8 cellular contexts compared by ENCODE assay signal in genomic region chr14:52950898-52951729, GRCh38. TPM values are rescaled to one million over a fixed set of nuclear protein-coding genes. Genes with fewer than 3 reads are reported as not detected.
A peak's percentile ranks its signal among the peaks of the same experiment; 100 is the strongest.
DNase-seq lines count a peak whose midpoint lies in the region; ATAC-seq and TF ChIP-seq lines count a peak whose summit lies in the region.

TSS of gene FERMT2 (minus strand) at chr14:52951050. CDS start at chr14:52950568, 482 bp downstream.

- no peak for TF ChIP-seq POLR2A in NB4 (IDR thresholded peaks at IDR 0.05; ENCODE audit: extremely low read depth, insufficient read length)

- CTCF ChIA-PET in BJ (lab: Yijun Ruan, JAX), result interaction anchor here (0.6 to 2.7 kb wide), 8 partner anchors 9 to 126 kb away, joined by 3 to 14 read pairs (median 4); no protein-coding TSS in a partner anchor

- peak within 1 kb of the TSS; percentile 98 for H3K9ac ChIP-seq in skeletal muscle satellite cell (ENCODE audit: low read depth, low read length)

- H3K4me1 ChIP-seq in skeletal muscle satellite cell (ENCODE audit: control insufficient read depth, insufficient read depth, low read length), result peaks cover 22% of the 10 kb centered on the region

- H3K4me3 ChIP-seq in BJ (ENCODE audit: low read depth, low read length), result peak within 1 kb of the TSS; percentile 85
- no peak within 1 kb of the TSS for H3K4me3 ChIP-seq in NB4 (ENCODE audit: low read depth, low read length)
- H3K4me3 ChIP-seq in choroid plexus epithelial cell (ENCODE audit: low read depth, low read length), result peak within 1 kb of the TSS; percentile 79
- peak within 1 kb of the TSS; percentile 91 for H3K4me3 ChIP-seq in skeletal muscle satellite cell (ENCODE audit: low read length)

- DNase-seq in BJ (ENCODE audit: low read depth), result no peak
- peak; percentile 30 for DNase-seq in NB4 (ENCODE audit: low read depth)
- DNase-seq in T follicular helper cell (ENCODE audit: low read depth), result peak; percentile 1
- DNase-seq in choroid plexus epithelial cell (ENCODE audit: low read depth), result peak; percentile 88
- peak; percentile 82 for DNase-seq in iris pigment epithelial cell (ENCODE audit: low read depth)

- POLR2A ChIA-PET in BJ (lab: Charles Lee), result interaction anchor here (0.5 to 0.7 kb wide), 2 partner anchors 117 to 202 kb away, joined by 6 to 9 read pairs; no protein-coding TSS in a partner anchor

- H3K27me3 ChIP-seq in BJ (ENCODE audit: control insufficient read depth, insufficient read depth, low read length) (no peaks in the 10 kb centered on the region), skeletal muscle satellite cell (ENCODE audit: control insufficient read depth, insufficient read depth, low read length) (no peaks in the 10 kb centered on the region)

- TF ChIP-seq CTCF in BJ (IDR thresholded peaks at IDR 0.05; ENCODE audit: insufficient read depth, low read depth, low read length), result no peak
- no peak for TF ChIP-seq CTCF in NB4 (IDR thresholded peaks at IDR 0.05; ENCODE audit: low read depth, low read length)
- no peak for TF ChIP-seq CTCF in choroid plexus epithelial cell (conservative IDR thresholded peaks at IDR 0.05; ENCODE audit: low read depth, low read length)

- H3K36me3 ChIP-seq in BJ (ENCODE audit: control insufficient read depth, insufficient read depth, low read length) (peaks cover 3% of the 10 kb centered on the region), skeletal muscle satellite cell (ENCODE audit: insufficient read depth, low read length) (peaks cover 29% of the 10 kb centered on the region)

- H3K9me3 ChIP-seq in skeletal muscle satellite cell (replicated peaks; ENCODE audit: low read length), result no peaks in the 10 kb centered on the region

- H3K4me2 ChIP-seq in skeletal muscle satellite cell (ENCODE audit: low read length), result peak within 1 kb of the TSS; percentile 93

- peak; percentile 47 for ATAC-seq in GM19351 (IDR thresholded peaks at IDR 0.05; ENCODE audit: unreplicated experiment)
- no peak for ATAC-seq in HG02938 (IDR thresholded peaks at IDR 0.05; ENCODE audit: unreplicated experiment)

RNA-seq across cellular contexts. Expression of gene FERMT2, which starts in this region (rescaled TPM):
- polyA plus RNA-seq in BJ (2011; rRNA removed), result 275 and 393 TPM in 2 replicates
- polyA minus RNA-seq in BJ (2011; rRNA and poly(A)+ RNA removed), result 102 and 103 TPM in 2 replicates
- total RNA-seq in skeletal muscle satellite cell (2012; rRNA removed), result 132 and 161 TPM in 2 replicates
